In genomic region chr5:172806897-172807672, GRCh38 we compare ENCODE assay signal across 9 cellular contexts. TPM values are rescaled to one million over a fixed set of nuclear protein-coding genes. Genes with fewer than 3 reads are reported as not detected.
DNase-seq lines count a peak whose midpoint lies in the region; ATAC-seq lines count a peak whose summit lies in the region.
"Had no signal": no experiment of that assay in that cellular context is flagged by ENCODE, and none has a peak within 500 bp of the region (broad histone marks: within the 10 kb centered on the region; RNA-seq: fewer than 3 reads in every experiment).

No MANE protein-coding gene starts in this region.

- H3K27me3 ChIP-seq in CD4-positive, CD25-positive, alpha-beta regulatory T cell (ENCODE audit: control insufficient read depth, insufficient read depth, low read length) = no peaks in the 10 kb centered on the region

- H3K4me3 Mint-ChIP-seq in CD4-positive, CD25-positive, alpha-beta regulatory T cell = peak overlapping the region; percentile 77 to 91 (median 90)

- H3K4me1 Mint-ChIP-seq in CD4-positive, CD25-positive, alpha-beta regulatory T cell = peaks cover 0 to 18% (median 14%) of the 10 kb centered on the region in 4 donors

- peak overlapping the region; percentile 86 for H3K4me3 ChIP-seq in CD4-positive, CD25-positive, alpha-beta regulatory T cell (ENCODE audit: low read depth, low read length)

- H3K36me3 ChIP-seq in CD4-positive, CD25-positive, alpha-beta regulatory T cell (ENCODE audit: control insufficient read depth, insufficient read depth, low read length) = no peaks in the 10 kb centered on the region

- H3K4me1 ChIP-seq in CD4-positive, CD25-positive, alpha-beta regulatory T cell (ENCODE audit: control insufficient read depth, insufficient read depth, low read length, poor library complexity, severe bottlenecking) = peaks cover 12% of the 10 kb centered on the region

- H3K27ac Mint-ChIP-seq in CD4-positive, CD25-positive, alpha-beta regulatory T cell = peak overlapping the region; percentile 92 to 96 (median 94)

- H3K9me3 ChIP-seq in CD4-positive, CD25-positive, alpha-beta regulatory T cell (ENCODE audit: control insufficient read depth in 2 of 2, low read length in 2 of 2) = no peaks in the 10 kb centered on the region

- no peaks in the 10 kb centered on the region for H3K36me3 Mint-ChIP-seq in CD4-positive, CD25-positive, alpha-beta regulatory T cell

- peaks cover 9% of the 10 kb centered on the region for H3K27me3 Mint-ChIP-seq in CD4-positive, CD25-positive, alpha-beta regulatory T cell

- intact Hi-C loops in left colon (cut with DNase I, micrococcal nuclease) = no loop called here

- ATAC-seq in CD4-positive, CD25-positive, alpha-beta regulatory T cell (ENCODE audit: low read depth in 2 of 2) = peak; percentile 93 to 97
- ATAC-seq in GM21367 (IDR thresholded peaks at IDR 0.05; ENCODE audit: unreplicated experiment) (peak; percentile 95), left colon (peak; percentile 98)

- peaks cover 0 to 3% (median 0%) of the 10 kb centered on the region in 7 donors for H3K9me3 Mint-ChIP-seq in CD4-positive, CD25-positive, alpha-beta regulatory T cell

- H3K27ac ChIP-seq in CD4-positive, CD25-positive, alpha-beta regulatory T cell (ENCODE audit: insufficient read depth, low read length, poor library complexity, severe bottlenecking) = peak overlapping the region; percentile 64
- H3K27ac ChIP-seq in caudate nucleus (ENCODE audit: low read depth, low read length) = peak overlapping the region; percentile 86
- H3K27ac ChIP-seq: KMS-11 had no signal

- peak; percentile 71 to 94 (median 72) for DNase-seq in CD4-positive, CD25-positive, alpha-beta regulatory T cell
- DNase-seq in HT-29 (ENCODE audit: low spot score) (peak; percentile 90), caudate nucleus (lab: John Stamatoyannopoulos, UW) (peak in 10 of 61 donors; percentile 9 to 56 (median 18)), left colon (peak; percentile 95 to 96), DMS153 (lab: John Stamatoyannopoulos, UW) (no peak)
- DNase-seq in activated CD4-positive, CD25-positive, alpha-beta regulatory T cell (lab: John Stamatoyannopoulos, UW) = peak; percentile 58 to 76 (median 70)
- DNase-seq in stimulated activated CD4-positive, alpha-beta T cell treated with anti-CD3 and anti-CD28 coated beads, Interleukin-2, amount 100 ng/mL, for 4 hours (ENCODE audit: low read depth) = peak; percentile 84

RNA-seq across cellular contexts. Expression of gene ERGIC1, which starts 27.0 kb away (rescaled TPM):
- total RNA-seq in CD4-positive, CD25-positive, alpha-beta regulatory T cell = 58.4 TPM
- 10 to 100 TPM; 15.7 to 20.2 (median 18.4) TPM for polyA plus RNA-seq in CD4-positive, CD25-positive, alpha-beta regulatory T cell
- 132 and 159 TPM in 2 replicates for total RNA-seq in HT-29 (2014; rRNA removed; shearing (Covaris generic))
- 100 to 1,000 TPM; 201 to 223 TPM for total RNA-seq in left colon

RNA-seq across cellular contexts. Expression of gene DUSP1, which starts 36.1 kb away (rescaled TPM):
- total RNA-seq in CD4-positive, CD25-positive, alpha-beta regulatory T cell = 2,095 TPM
- 100 to 1,000 TPM; 298 to 551 (median 412) TPM for polyA plus RNA-seq in CD4-positive, CD25-positive, alpha-beta regulatory T cell
- 275 and 286 TPM in 2 replicates for total RNA-seq in HT-29 (2014; rRNA removed; shearing (Covaris generic))
- total RNA-seq in left colon = 100 to 1,000 TPM; 148 to 242 TPM
